In the genomic region with DNA sequence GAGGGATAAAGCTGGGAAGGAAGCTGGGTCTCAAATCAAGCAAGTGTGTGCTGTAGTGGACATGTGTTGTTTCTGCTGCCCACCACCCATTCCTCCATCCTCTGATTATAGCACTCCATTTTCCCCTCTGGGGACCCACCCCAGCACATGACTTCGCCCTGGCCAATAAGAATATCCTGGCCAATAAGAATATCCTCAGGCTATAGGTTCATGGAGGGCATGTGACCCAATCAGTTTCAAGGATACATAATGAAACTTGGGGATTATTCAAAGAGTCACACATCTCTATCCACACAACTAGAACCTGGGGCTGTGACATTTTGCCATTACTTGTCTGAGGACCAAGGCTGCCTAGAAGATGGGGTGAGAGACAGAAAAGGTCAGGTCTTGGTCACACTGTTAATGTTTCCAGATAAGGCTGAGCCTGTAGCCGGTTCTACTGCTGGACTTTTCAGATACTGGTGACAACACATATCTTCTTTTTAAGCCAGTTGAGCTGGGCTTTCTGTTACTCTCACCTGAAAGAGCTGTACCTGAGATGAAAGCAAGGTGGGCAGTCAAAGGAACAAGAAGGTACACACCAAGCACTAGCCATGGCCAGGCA, we compare ENCODE assay signal across 1 cellular context.
A peak's percentile ranks its signal among the peaks of the same experiment; 100 is the strongest.
TF ChIP-seq lines count a peak whose summit lies in the region.

No MANE protein-coding gene starts in this region.

TF ChIP-seq in GM12878, 131 proteins besides CTCF, POLR2A, EP300 and RAD21:
- TF ChIP-seq, protein P1, sequence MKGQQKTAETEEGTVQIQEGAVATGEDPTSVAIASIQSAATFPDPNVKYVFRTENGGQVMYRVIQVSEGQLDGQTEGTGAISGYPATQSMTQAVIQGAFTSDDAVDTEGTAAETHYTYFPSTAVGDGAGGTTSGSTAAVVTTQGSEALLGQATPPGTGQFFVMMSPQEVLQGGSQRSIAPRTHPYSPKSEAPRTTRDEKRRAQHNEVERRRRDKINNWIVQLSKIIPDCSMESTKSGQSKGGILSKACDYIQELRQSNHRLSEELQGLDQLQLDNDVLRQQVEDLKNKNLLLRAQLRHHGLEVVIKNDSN (IDR thresholded peaks at IDR 0.05; ENCODE audit: borderline replicate concordance, extremely low read length, insufficient read depth, low read depth, low read length): peak; percentile 47
- no peak for TF ChIP-seq EED (IDR thresholded peaks at IDR 0.05; ENCODE audit: low read depth)
- TF ChIP-seq, protein P2, sequence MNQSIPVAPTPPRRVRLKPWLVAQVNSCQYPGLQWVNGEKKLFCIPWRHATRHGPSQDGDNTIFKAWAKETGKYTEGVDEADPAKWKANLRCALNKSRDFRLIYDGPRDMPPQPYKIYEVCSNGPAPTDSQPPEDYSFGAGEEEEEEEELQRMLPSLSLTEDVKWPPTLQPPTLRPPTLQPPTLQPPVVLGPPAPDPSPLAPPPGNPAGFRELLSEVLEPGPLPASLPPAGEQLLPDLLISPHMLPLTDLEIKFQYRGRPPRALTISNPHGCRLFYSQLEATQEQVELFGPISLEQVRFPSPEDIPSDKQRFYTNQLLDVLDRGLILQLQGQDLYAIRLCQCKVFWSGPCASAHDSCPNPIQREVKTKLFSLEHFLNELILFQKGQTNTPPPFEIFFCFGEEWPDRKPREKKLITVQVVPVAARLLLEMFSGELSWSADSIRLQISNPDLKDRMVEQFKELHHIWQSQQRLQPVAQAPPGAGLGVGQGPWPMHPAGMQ (IDR thresholded peaks at IDR 0.05; ENCODE audit: borderline replicate concordance): no peak
- no peak for TF ChIP-seq NR2C2 (IDR thresholded peaks at IDR 0.05; ENCODE audit: borderline replicate concordance, control insufficient read depth, insufficient read length, low read depth)
- TF ChIP-seq, protein P3, sequence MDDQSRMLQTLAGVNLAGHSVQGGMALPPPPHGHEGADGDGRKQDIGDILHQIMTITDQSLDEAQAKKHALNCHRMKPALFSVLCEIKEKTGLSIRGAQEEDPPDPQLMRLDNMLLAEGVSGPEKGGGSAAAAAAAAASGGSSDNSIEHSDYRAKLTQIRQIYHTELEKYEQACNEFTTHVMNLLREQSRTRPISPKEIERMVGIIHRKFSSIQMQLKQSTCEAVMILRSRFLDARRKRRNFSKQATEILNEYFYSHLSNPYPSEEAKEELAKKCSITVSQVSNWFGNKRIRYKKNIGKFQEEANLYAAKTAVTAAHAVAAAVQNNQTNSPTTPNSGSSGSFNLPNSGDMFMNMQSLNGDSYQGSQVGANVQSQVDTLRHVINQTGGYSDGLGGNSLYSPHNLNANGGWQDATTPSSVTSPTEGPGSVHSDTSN (IDR thresholded peaks at IDR 0.05; ENCODE audit: insufficient replicate concordance, low read depth, low read length): no peak
- TF ChIP-seq RAD51 (IDR thresholded peaks at IDR 0.05): peak; percentile 90
- no peak for TF ChIP-seq EZH2 (IDR thresholded peaks at IDR 0.05; ENCODE audit: borderline replicate concordance, control insufficient read depth, low read depth, low read length)
- TF ChIP-seq YY1 (IDR thresholded peaks at IDR 0.05; ENCODE audit: low read depth, low read length): 0 out of 2 replicates have a peak, but pooled peaks have one; percentile 27
- TF ChIP-seq JUND (IDR thresholded peaks at IDR 0.05; ENCODE audit: low read depth, low read length): no peak
- TF ChIP-seq, protein P4, sequence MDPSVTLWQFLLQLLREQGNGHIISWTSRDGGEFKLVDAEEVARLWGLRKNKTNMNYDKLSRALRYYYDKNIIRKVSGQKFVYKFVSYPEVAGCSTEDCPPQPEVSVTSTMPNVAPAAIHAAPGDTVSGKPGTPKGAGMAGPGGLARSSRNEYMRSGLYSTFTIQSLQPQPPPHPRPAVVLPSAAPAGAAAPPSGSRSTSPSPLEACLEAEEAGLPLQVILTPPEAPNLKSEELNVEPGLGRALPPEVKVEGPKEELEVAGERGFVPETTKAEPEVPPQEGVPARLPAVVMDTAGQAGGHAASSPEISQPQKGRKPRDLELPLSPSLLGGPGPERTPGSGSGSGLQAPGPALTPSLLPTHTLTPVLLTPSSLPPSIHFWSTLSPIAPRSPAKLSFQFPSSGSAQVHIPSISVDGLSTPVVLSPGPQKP (IDR thresholded peaks at IDR 0.05; ENCODE audit: low read depth, low read length): no peak
- TF ChIP-seq RFX5 (IDR thresholded peaks at IDR 0.05; ENCODE audit: low read depth, low read length): no peak
- no peak for TF ChIP-seq PML (IDR thresholded peaks at IDR 0.05; ENCODE audit: low read length)
- no peak for TF ChIP-seq BACH1 (IDR thresholded peaks at IDR 0.05; ENCODE audit: borderline replicate concordance)
- TF ChIP-seq GABPA (IDR thresholded peaks at IDR 0.05; ENCODE audit: low read depth): no peak
- TF ChIP-seq, protein P5, sequence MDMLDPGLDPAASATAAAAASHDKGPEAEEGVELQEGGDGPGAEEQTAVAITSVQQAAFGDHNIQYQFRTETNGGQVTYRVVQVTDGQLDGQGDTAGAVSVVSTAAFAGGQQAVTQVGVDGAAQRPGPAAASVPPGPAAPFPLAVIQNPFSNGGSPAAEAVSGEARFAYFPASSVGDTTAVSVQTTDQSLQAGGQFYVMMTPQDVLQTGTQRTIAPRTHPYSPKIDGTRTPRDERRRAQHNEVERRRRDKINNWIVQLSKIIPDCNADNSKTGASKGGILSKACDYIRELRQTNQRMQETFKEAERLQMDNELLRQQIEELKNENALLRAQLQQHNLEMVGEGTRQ (IDR thresholded peaks at IDR 0.05; ENCODE audit: borderline replicate concordance, low read depth, low read length): peak; percentile 70; the same call in 1 of the 2 replicates
- TF ChIP-seq POLR2AphosphoS5 (IDR thresholded peaks at IDR 0.05; ENCODE audit: low read length): no peak
- TF ChIP-seq KLF5 (IDR thresholded peaks at IDR 0.05; ENCODE audit: partially characterized antibody): no peak
- TF ChIP-seq, protein P6, sequence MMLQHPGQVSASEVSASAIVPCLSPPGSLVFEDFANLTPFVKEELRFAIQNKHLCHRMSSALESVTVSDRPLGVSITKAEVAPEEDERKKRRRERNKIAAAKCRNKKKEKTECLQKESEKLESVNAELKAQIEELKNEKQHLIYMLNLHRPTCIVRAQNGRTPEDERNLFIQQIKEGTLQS (IDR thresholded peaks at IDR 0.05; ENCODE audit: borderline replicate concordance, extremely low read depth, low read depth, low read length): peak; percentile 45; the same call in 1 of the 2 replicates
- TF ChIP-seq IKZF2 (IDR thresholded peaks at IDR 0.05): no peak
- no peak for TF ChIP-seq ZNF207 (IDR thresholded peaks at IDR 0.05; ENCODE audit: borderline replicate concordance)
